Comparison of ENCODE assay signal across 2 cellular contexts in genomic region chr7:36875794-36876193, GRCh38.
TF ChIP-seq lines count a peak whose summit lies in the region.

No MANE protein-coding gene starts in this region.

TF ChIP-seq in GM23338, 12 proteins besides CTCF, POLR2A, EP300 and RAD21 (continued from another document):
- no peak for TF ChIP-seq REST (IDR thresholded peaks at IDR 0.05; ENCODE audit: unreplicated experiment)

TF ChIP-seq in SK-N-SH treated with all-trans-retinoic acid at 6 μM for 48 hours, 23 proteins besides CTCF, POLR2A, EP300 and RAD21 (continued from another document):
- TF ChIP-seq TCF4 (CRISPR knock-in tag; IDR thresholded peaks at IDR 0.05; ENCODE audit: borderline replicate concordance): no peak
- TF ChIP-seq GLIS3 (CRISPR knock-in tag; IDR thresholded peaks at IDR 0.05): no peak
- no peak for TF ChIP-seq PATZ1 (CRISPR knock-in tag; IDR thresholded peaks at IDR 0.05; ENCODE audit: borderline replicate concordance)
- no peak for TF ChIP-seq PPARA (CRISPR knock-in tag; IDR thresholded peaks at IDR 0.05; ENCODE audit: borderline replicate concordance)
- no peak for TF ChIP-seq POU6F1 (CRISPR knock-in tag; IDR thresholded peaks at IDR 0.05; ENCODE audit: borderline replicate concordance, low read depth)
- no peak for TF ChIP-seq SNAI2 (CRISPR knock-in tag; IDR thresholded peaks at IDR 0.05)
- no peak for TF ChIP-seq ISL1 (CRISPR knock-in tag; IDR thresholded peaks at IDR 0.05)
- no peak for TF ChIP-seq ZFP3 (CRISPR knock-in tag; IDR thresholded peaks at IDR 0.05)
- TF ChIP-seq RARB (CRISPR knock-in tag; IDR thresholded peaks at IDR 0.05): no peak
- no peak for TF ChIP-seq ZNF8 (CRISPR knock-in tag; IDR thresholded peaks at IDR 0.05)
- no peak for TF ChIP-seq ESRRG (CRISPR knock-in tag; IDR thresholded peaks at IDR 0.05)
- TF ChIP-seq CSDC2 (CRISPR knock-in tag; IDR thresholded peaks at IDR 0.05): no peak
- TF ChIP-seq ZC3H10 (CRISPR knock-in tag; IDR thresholded peaks at IDR 0.05): no peak
- no peak for TF ChIP-seq ARNTL (CRISPR knock-in tag; IDR thresholded peaks at IDR 0.05; ENCODE audit: borderline replicate concordance, low read depth)
